ENCODE assay signal across 1 cellular context in genomic region chr7:22442887-22443369, GRCh38.
TF ChIP-seq lines count a peak whose summit lies in the region.

No MANE protein-coding gene starts in this region.

TF ChIP-seq in IMR-90, 13 proteins besides CTCF, POLR2A, EP300 and RAD21:
- TF ChIP-seq BHLHE40 (IDR thresholded peaks at IDR 0.05; ENCODE audit: low read depth, low read length) (no peak), CHD1 (IDR thresholded peaks at IDR 0.05; ENCODE audit: low read depth, low read length) (no peak), MAZ (IDR thresholded peaks at IDR 0.05; ENCODE audit: borderline replicate concordance, low read depth, low read length) (no peak), MAFK (IDR thresholded peaks at IDR 0.05; ENCODE audit: low read depth, low read length) (no peak), CEBPB (IDR thresholded peaks at IDR 0.05; ENCODE audit: low read depth, low read length) (no peak), SMC3 (IDR thresholded peaks at IDR 0.05; ENCODE audit: low read depth, low read length) (no peak), USF2 (IDR thresholded peaks at IDR 0.05; ENCODE audit: low read depth, low read length) (no peak), RFX5 (IDR thresholded peaks at IDR 0.05; ENCODE audit: low read depth, low read length) (no peak), NFE2L2 (IDR thresholded peaks at IDR 0.05; ENCODE audit: low read depth, low read length) (no peak), MXI1 (IDR thresholded peaks at IDR 0.05; ENCODE audit: borderline replicate concordance, low read depth, low read length) (no peak), RCOR1 (IDR thresholded peaks at IDR 0.05; ENCODE audit: insufficient replicate concordance, low read length) (no peak), FOS (IDR thresholded peaks at IDR 0.05; ENCODE audit: low read depth, low read length) (no peak)
- TF ChIP-seq, protein P1, sequence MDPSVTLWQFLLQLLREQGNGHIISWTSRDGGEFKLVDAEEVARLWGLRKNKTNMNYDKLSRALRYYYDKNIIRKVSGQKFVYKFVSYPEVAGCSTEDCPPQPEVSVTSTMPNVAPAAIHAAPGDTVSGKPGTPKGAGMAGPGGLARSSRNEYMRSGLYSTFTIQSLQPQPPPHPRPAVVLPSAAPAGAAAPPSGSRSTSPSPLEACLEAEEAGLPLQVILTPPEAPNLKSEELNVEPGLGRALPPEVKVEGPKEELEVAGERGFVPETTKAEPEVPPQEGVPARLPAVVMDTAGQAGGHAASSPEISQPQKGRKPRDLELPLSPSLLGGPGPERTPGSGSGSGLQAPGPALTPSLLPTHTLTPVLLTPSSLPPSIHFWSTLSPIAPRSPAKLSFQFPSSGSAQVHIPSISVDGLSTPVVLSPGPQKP (IDR thresholded peaks at IDR 0.05; ENCODE audit: borderline replicate concordance, low read depth, low read length), result no peak
